In genomic region chr20:17710379-17711305, GRCh38 we compare ENCODE assay signal across 14 cellular contexts. TPM values are rescaled to one million over a fixed set of nuclear protein-coding genes. Genes with fewer than 3 reads are reported as not detected.
DNase-seq lines count a peak whose midpoint lies in the region; ATAC-seq, FAIRE-seq and TF ChIP-seq lines count a peak whose summit lies in the region.
"Had no signal": no experiment of that assay in that cellular context is flagged by ENCODE, and none has a peak within 500 bp of the region (broad histone marks: within the 10 kb centered on the region; RNA-seq: fewer than 3 reads in every experiment).

No MANE protein-coding gene starts in this region.

- peak overlapping the region; percentile 55; the same call in 1 of the 2 replicates for H3K4me2 ChIP-seq in GM23338
- peak overlapping the region; percentile 24 for H3K4me2 ChIP-seq in astrocyte (ENCODE audit: low read length)

- no peak overlapping the region for H3K4me3 ChIP-seq in GM23338
- no peak overlapping the region for H3K4me3 ChIP-seq in astrocyte (ENCODE audit: insufficient read depth, low read depth, low read length)
- H3K4me3 ChIP-seq in rectal smooth muscle tissue (ENCODE audit: low read length) = no peak overlapping the region
- H3K4me3 ChIP-seq: MG63 had no signal

- H3K27ac ChIP-seq in GM23338 (ENCODE audit: low read depth) = no peak overlapping the region; the same call in 1 of the 2 replicates
- no peak overlapping the region for H3K27ac ChIP-seq in astrocyte (ENCODE audit: low read depth, low read length)
- no peak overlapping the region for H3K27ac ChIP-seq in rectal smooth muscle tissue (ENCODE audit: low read depth, low read length)

- H3K4me1 Mint-ChIP-seq in GM23338 (peaks cover 14% of the 10 kb centered on the region), astrocyte (ENCODE audit: low read depth, unreplicated experiment) (peaks cover 13% of the 10 kb centered on the region)
- H3K4me1 Mint-ChIP-seq: activated naive CD8-positive, alpha-beta T cell treated with anti-CD3 and anti-CD28 coated beads, Interleukin-2, amount 50 U/mL, for 24 hours had no signal

- no peaks in the 10 kb centered on the region for H3K9me3 Mint-ChIP-seq in GM23338
- H3K9me3 Mint-ChIP-seq in astrocyte (ENCODE audit: unreplicated experiment) = no peaks in the 10 kb centered on the region
- H3K9me3 Mint-ChIP-seq: activated naive CD8-positive, alpha-beta T cell treated with anti-CD3 and anti-CD28 coated beads, Interleukin-2, amount 50 U/mL, for 24 hours had no signal

- peak overlapping the region; percentile 28 for H3K9ac ChIP-seq in astrocyte (ENCODE audit: low read length)
- peak overlapping the region; percentile 17 for H3K9ac ChIP-seq in rectal smooth muscle tissue (ENCODE audit: low read length)

- no peaks in the 10 kb centered on the region for H3K9me2 ChIP-seq in GM23338 (ENCODE audit: insufficient read depth)

- no peak overlapping the region for H3K4me3 Mint-ChIP-seq in GM23338
- no peak overlapping the region for H3K4me3 Mint-ChIP-seq in astrocyte (ENCODE audit: unreplicated experiment)
- H3K4me3 Mint-ChIP-seq: activated naive CD8-positive, alpha-beta T cell treated with anti-CD3 and anti-CD28 coated beads, Interleukin-2, amount 50 U/mL, for 24 hours had no signal

- no peaks in the 10 kb centered on the region for H3K9me3 ChIP-seq in astrocyte (ENCODE audit: insufficient read depth, low read depth, low read length)
- H3K9me3 ChIP-seq: MG63 had no signal

- peaks cover 9% of the 10 kb centered on the region; the same call in 1 of the 2 replicates for H3K4me1 ChIP-seq in GM23338 (ENCODE audit: insufficient read depth)
- H3K4me1 ChIP-seq in astrocyte (ENCODE audit: insufficient read depth, low read length) = peaks cover 10% of the 10 kb centered on the region
- H3K4me1 ChIP-seq in rectal smooth muscle tissue (ENCODE audit: control insufficient read depth, insufficient read depth, low read length) = no peaks in the 10 kb centered on the region

- peak; percentile 65 for ATAC-seq in GM23338
- no peak for ATAC-seq in HG02840 (IDR thresholded peaks at IDR 0.05; ENCODE audit: low FRiP score, unreplicated experiment)
- no peak for ATAC-seq in HG02571 (IDR thresholded peaks at IDR 0.05; ENCODE audit: unreplicated experiment)
- ATAC-seq: activated naive CD8-positive, alpha-beta T cell treated with anti-CD3 and anti-CD28 coated beads, Interleukin-2, amount 50 U/mL, for 24 hours had no signal

- in situ Hi-C loops in KBM-7 (cut with MboI; ENCODE audit: low pct_unique_long_range_greater_than_20kb, low sequenced_read_pairs) = no loop called here

- H4K20me1 ChIP-seq in GM23338 (replicated peaks; ENCODE audit: insufficient read depth) (no peaks in the 10 kb centered on the region), astrocyte (ENCODE audit: insufficient read depth, low read length) (no peaks in the 10 kb centered on the region)

- DNase-seq in GM23338 (ENCODE audit: low spot score) (peak; percentile 15), astrocyte (ENCODE audit: low read depth) (no peak), iPS-NIHi7 (ENCODE audit: extremely low spot score) (peak; percentile 58), mesenteric fat pad (ENCODE audit: low spot score) (no peak), KBM-7 (no peak)
- DNase-seq: activated naive CD8-positive, alpha-beta T cell treated with anti-CD3 and anti-CD28 coated beads, Interleukin-2, amount 50 U/mL, for 24 hours; AML-193; effector memory CD4-positive, alpha-beta T cell; MG63 had no signal

- H3K36me3 ChIP-seq in GM23338 (ENCODE audit: insufficient read depth) (no peaks in the 10 kb centered on the region), astrocyte (ENCODE audit: insufficient read depth, low read length) (no peaks in the 10 kb centered on the region), rectal smooth muscle tissue (ENCODE audit: control insufficient read depth, insufficient read depth, low read length) (no peaks in the 10 kb centered on the region)
- H3K36me3 ChIP-seq: MG63 had no signal

- no peak for TF ChIP-seq CTCF in GM23338 (conservative IDR thresholded peaks at IDR 0.05; ENCODE audit: low read depth in 2 of 2)
- no peak for TF ChIP-seq CTCF in astrocyte (IDR thresholded peaks at IDR 0.05; ENCODE audit: insufficient read depth, low read depth, low read length)

- H3K27me3 ChIP-seq in GM23338 (ENCODE audit: insufficient read depth) = no peaks in the 10 kb centered on the region
- H3K27me3 ChIP-seq in astrocyte (ENCODE audit: insufficient read depth, low read length) = no peaks in the 10 kb centered on the region
- no peaks in the 10 kb centered on the region for H3K27me3 ChIP-seq in rectal smooth muscle tissue (ENCODE audit: control insufficient read depth, insufficient read depth, low read length)
- H3K27me3 ChIP-seq: MG63 had no signal

- 0 out of 2 replicates have a peak overlapping the region, but pooled peaks have one; percentile 25 for H3K27ac Mint-ChIP-seq in GM23338
- H3K27ac Mint-ChIP-seq in astrocyte (ENCODE audit: unreplicated experiment) = no peak overlapping the region
- H3K27ac Mint-ChIP-seq: activated naive CD8-positive, alpha-beta T cell treated with anti-CD3 and anti-CD28 coated beads, Interleukin-2, amount 50 U/mL, for 24 hours had no signal

- FAIRE-seq in astrocyte (lab: Jason Lieb, UNC) = no peak
- FAIRE-seq: RCC 7860, TTC549 had no signal

- H3K79me2 ChIP-seq in GM23338 (replicated peaks; ENCODE audit: insufficient read depth) = no peaks in the 10 kb centered on the region
- no peaks in the 10 kb centered on the region for H3K79me2 ChIP-seq in astrocyte (ENCODE audit: insufficient read depth, low read length)

- H2AFZ ChIP-seq in GM23338 (peak overlapping the region; percentile 97), astrocyte (ENCODE audit: low read depth, low read length) (peak overlapping the region; percentile 50)

- H3K36me3 Mint-ChIP-seq in GM23338 (ENCODE audit: low read depth) (no peaks in the 10 kb centered on the region), astrocyte (ENCODE audit: low read depth, unreplicated experiment) (no peaks in the 10 kb centered on the region)

- peaks cover 6% of the 10 kb centered on the region for H3K27me3 Mint-ChIP-seq in GM23338 (ENCODE audit: insufficient read depth, low read depth, poor library complexity)
- H3K27me3 Mint-ChIP-seq in astrocyte (ENCODE audit: low read depth, unreplicated experiment) = peaks cover 2% of the 10 kb centered on the region
- H3K27me3 Mint-ChIP-seq: activated naive CD8-positive, alpha-beta T cell treated with anti-CD3 and anti-CD28 coated beads, Interleukin-2, amount 50 U/mL, for 24 hours had no signal

- H3F3A ChIP-seq in GM23338 (replicated peaks; ENCODE audit: low read depth) = no peaks in the 10 kb centered on the region

TF ChIP-seq in GM23338, 12 proteins besides CTCF, POLR2A, EP300 and RAD21 (continues in another document):
- TF ChIP-seq ETS1 (IDR thresholded peaks at IDR 0.05) = no peak
- TF ChIP-seq CREB1 (CRISPR knock-in tag; IDR thresholded peaks at IDR 0.05; ENCODE audit: low read depth) = no peak
- no peak for TF ChIP-seq STAT1 (IDR thresholded peaks at IDR 0.05; ENCODE audit: unreplicated experiment)
- TF ChIP-seq REST (IDR thresholded peaks at IDR 0.05; ENCODE audit: unreplicated experiment) = no peak
- no peak for TF ChIP-seq EZH2 (IDR thresholded peaks at IDR 0.05; ENCODE audit: low read depth, unreplicated experiment)

RNA-seq across cellular contexts. Expression of gene BANF2, which starts 10.9 kb away (rescaled TPM):
- not detected in 2 replicates for total RNA-seq in GM23338 (2014; rRNA removed; shearing (Covaris generic))
- polyA plus RNA-seq in GM23338 (2016; fragmentation: Nextera tagmentation; extraction: Ambion mirVana) = not detected in 2 replicates
- not detected in 2 replicates for total RNA-seq in astrocyte
- total RNA-seq in mesenteric fat pad = not detected

RNA-seq across cellular contexts. Expression of gene RRBP1, which starts 28.6 kb away (rescaled TPM):
- total RNA-seq in GM23338 (2014; rRNA removed; shearing (Covaris generic)) = 105 and 109 TPM in 2 replicates
- polyA plus RNA-seq in GM23338 (2016; fragmentation: Nextera tagmentation; extraction: Ambion mirVana) = 113 and 125 TPM in 2 replicates
- total RNA-seq in astrocyte (347 and 392 TPM in 2 replicates), mesenteric fat pad (170 TPM)

Comparison
In these comparisons a context has a peak if more than half of its experiments do, and no peak if none do; other contexts are left out.
1. DNase-seq: peak in GM23338 (single experiment) and iPS-NIHi7 (single experiment); none in astrocyte (single experiment), mesenteric fat pad (single experiment) and KBM-7 (single experiment).